2 cellular contexts compared by ENCODE assay signal in genomic region chr4:153260553-153261306, GRCh38.
A peak's percentile ranks its signal among the peaks of the same experiment; 100 is the strongest.
TF ChIP-seq lines count a peak whose summit lies in the region.

No MANE protein-coding gene starts in this region.

TF ChIP-seq in endothelial cell of umbilical vein, 7 proteins besides CTCF, POLR2A, EP300 and RAD21 (continued from another document):
- TF ChIP-seq GATA2 (IDR thresholded peaks at IDR 0.05; ENCODE audit: insufficient read depth, insufficient read length, low read depth, low read length) (no peak), EZH2 (IDR thresholded peaks at IDR 0.05; ENCODE audit: borderline replicate concordance, low read depth, low read length, severe bottlenecking) (no peak), MYC (IDR thresholded peaks at IDR 0.05; ENCODE audit: low read depth, low read length) (no peak)

TF ChIP-seq in neural cell, 6 proteins besides CTCF, POLR2A, EP300 and RAD21 (continued from another document):
- TF ChIP-seq REST (IDR thresholded peaks at IDR 0.05; ENCODE audit: borderline replicate concordance), result peak; percentile 23
TF ChIP-seq in neural cell: peak in this region for 1.
